In the genomic region with DNA sequence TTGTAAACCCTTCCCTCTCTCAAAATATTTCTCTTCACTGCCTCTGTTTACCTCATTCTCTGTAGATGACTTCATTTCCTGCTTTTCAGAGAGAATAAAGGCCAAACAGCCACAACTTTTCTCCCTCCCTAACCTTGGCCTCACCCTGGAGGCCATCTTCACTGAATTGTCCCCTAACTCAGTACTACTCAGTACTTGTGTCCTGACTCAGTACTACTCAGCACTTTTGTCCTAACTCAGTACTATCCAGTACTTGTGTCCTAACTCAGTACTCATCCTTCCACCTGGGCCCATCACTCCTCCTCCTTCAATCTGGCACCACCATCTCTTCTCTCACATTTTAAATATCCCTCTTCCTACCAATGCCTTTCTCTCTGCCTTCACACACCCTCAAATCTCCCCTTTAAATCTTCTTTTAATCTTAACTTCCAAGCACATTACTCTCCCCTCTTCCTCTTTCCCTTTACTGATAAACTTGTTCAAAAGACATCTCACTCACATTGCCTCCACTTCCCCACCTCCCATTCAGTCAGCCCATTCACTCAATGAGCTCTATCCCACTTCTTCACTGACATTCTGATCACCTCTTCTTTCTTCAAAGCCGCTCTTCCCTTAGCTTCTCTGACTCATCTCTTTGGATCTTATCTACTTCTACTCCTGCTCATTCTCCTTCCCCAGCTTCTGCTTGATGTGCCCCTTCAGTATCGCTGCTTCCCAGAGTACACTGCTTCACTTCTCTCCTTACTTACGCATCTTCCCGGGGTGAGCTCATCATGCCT, we compare ENCODE assay signal across 1 cellular context.
TF ChIP-seq lines count a peak whose summit lies in the region.

No MANE protein-coding gene starts in this region.

TF ChIP-seq in GM23338, 12 proteins besides CTCF, POLR2A, EP300 and RAD21 (continued from another document):
- TF ChIP-seq, protein P1, sequence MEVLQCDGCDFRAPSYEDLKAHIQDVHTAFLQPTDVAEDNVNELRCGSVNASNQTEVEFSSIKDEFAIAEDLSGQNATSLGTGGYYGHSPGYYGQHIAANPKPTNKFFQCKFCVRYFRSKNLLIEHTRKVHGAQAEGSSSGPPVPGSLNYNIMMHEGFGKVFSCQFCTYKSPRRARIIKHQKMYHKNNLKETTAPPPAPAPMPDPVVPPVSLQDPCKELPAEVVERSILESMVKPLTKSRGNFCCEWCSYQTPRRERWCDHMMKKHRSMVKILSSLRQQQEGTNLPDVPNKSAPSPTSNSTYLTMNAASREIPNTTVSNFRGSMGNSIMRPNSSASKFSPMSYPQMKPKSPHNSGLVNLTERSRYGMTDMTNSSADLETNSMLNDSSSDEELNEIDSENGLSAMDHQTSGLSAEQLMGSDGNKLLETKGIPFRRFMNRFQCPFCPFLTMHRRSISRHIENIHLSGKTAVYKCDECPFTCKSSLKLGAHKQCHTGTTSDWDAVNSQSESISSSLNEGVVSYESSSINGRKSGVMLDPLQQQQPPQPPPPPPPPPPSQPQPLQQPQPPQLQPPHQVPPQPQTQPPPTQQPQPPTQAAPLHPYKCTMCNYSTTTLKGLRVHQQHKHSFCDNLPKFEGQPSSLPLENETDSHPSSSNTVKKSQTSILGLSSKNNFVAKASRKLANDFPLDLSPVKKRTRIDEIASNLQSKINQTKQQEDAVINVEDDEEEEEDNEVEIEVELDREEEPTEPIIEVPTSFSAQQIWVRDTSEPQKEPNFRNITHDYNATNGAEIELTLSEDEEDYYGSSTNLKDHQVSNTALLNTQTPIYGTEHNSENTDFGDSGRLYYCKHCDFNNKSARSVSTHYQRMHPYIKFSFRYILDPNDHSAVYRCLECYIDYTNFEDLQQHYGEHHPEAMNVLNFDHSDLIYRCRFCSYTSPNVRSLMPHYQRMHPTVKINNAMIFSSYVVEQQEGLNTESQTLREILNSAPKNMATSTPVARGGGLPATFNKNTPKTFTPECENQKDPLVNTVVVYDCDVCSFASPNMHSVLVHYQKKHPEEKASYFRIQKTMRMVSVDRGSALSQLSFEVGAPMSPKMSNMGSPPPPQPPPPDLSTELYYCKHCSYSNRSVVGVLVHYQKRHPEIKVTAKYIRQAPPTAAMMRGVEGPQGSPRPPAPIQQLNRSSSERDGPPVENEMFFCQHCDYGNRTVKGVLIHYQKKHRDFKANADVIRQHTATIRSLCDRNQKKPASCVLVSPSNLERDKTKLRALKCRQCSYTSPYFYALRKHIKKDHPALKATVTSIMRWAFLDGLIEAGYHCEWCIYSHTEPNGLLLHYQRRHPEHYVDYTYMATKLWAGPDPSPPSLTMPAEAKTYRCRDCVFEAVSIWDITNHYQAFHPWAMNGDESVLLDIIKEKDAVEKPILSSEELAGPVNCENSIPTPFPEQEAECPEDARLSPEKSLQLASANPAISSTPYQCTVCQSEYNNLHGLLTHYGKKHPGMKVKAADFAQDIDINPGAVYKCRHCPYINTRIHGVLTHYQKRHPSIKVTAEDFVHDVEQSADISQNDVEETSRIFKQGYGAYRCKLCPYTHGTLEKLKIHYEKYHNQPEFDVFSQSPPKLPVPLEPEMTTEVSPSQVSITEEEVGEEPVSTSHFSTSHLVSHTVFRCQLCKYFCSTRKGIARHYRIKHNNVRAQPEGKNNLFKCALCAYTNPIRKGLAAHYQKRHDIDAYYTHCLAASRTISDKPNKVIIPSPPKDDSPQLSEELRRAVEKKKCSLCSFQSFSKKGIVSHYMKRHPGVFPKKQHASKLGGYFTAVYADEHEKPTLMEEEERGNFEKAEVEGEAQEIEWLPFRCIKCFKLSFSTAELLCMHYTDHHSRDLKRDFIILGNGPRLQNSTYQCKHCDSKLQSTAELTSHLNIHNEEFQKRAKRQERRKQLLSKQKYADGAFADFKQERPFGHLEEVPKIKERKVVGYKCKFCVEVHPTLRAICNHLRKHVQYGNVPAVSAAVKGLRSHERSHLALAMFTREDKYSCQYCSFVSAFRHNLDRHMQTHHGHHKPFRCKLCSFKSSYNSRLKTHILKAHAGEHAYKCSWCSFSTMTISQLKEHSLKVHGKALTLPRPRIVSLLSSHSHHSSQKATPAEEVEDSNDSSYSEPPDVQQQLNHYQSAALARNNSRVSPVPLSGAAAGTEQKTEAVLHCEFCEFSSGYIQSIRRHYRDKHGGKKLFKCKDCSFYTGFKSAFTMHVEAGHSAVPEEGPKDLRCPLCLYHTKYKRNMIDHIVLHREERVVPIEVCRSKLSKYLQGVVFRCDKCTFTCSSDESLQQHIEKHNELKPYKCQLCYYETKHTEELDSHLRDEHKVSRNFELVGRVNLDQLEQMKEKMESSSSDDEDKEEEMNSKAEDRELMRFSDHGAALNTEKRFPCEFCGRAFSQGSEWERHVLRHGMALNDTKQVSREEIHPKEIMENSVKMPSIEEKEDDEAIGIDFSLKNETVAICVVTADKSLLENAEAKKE (CRISPR knock-in tag; IDR thresholded peaks at IDR 0.05) = no peak
TF ChIP-seq in GM23338: peak in this region for 0.
